ENCODE assay signal across 8 cellular contexts in the genomic region with DNA sequence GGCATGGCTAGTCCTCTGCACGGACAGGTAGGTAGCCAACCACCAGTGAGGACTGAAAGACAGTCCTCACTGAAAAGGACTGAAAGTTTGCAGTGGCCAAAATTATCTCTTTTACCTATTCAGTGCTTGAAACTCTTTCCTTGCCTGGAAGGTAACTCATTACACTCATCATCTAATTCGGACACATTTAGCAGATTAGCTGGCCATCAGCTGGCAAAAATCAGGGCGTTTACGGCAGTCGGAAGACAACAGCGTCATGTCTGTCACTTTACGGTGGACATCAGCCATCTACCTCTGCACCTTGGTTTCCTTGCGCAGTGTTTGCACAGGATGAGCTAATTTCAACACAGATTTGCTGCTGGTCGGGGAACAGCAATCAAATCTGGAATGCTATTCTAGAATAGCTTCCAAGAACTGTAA. TPM values are rescaled to one million over a fixed set of nuclear protein-coding genes. Genes with fewer than 3 reads are reported as not detected.
A peak's percentile ranks its signal among the peaks of the same experiment; 100 is the strongest.
DNase-seq lines count a peak whose midpoint lies in the region; ATAC-seq, FAIRE-seq and TF ChIP-seq lines count a peak whose summit lies in the region.

No MANE protein-coding gene starts in this region.

- peak overlapping the region; percentile 96 for H3K27ac Mint-ChIP-seq in activated T-cell treated with anti-CD3 and anti-CD28 coated beads, Interleukin-2, amount 50 U/mL, for 72 hours

- H3K4me1 Mint-ChIP-seq in activated T-cell treated with anti-CD3 and anti-CD28 coated beads, Interleukin-2, amount 50 U/mL, for 72 hours (ENCODE audit: low read depth), result peaks cover 65% of the 10 kb centered on the region

- H3K36me3 Mint-ChIP-seq in activated T-cell treated with anti-CD3 and anti-CD28 coated beads, Interleukin-2, amount 50 U/mL, for 72 hours (ENCODE audit: insufficient read depth in 2 of 2), result peaks cover 5 to 7% of the 10 kb centered on the region in 2 donors

- H3K9me3 Mint-ChIP-seq in activated T-cell treated with anti-CD3 and anti-CD28 coated beads, Interleukin-2, amount 50 U/mL, for 72 hours, result no peaks in the 10 kb centered on the region

- peak overlapping the region; percentile 94 to 98 for H3K4me3 Mint-ChIP-seq in activated T-cell treated with anti-CD3 and anti-CD28 coated beads, Interleukin-2, amount 50 U/mL, for 72 hours

- FAIRE-seq in GM18507 (lab: Jason Lieb, UNC), result peak; percentile 51

- H3K4me3 ChIP-seq in foreskin fibroblast (ENCODE audit: low read depth in 1 of 2, low read length in 2 of 2), result peak overlapping the region; percentile 68 to 85

- peak; percentile 44 for DNase-seq in AG20443 (ENCODE audit: low spot score)
- peak; percentile 15 for DNase-seq in GM18507 (ENCODE audit: extremely low spot score, insufficient read length, low read depth)
- peak; percentile 12 for DNase-seq in NCI-H2171 (lab: John Stamatoyannopoulos, UW)
- DNase-seq in activated T-cell treated with anti-CD3 and anti-CD28 coated beads, Interleukin-2, amount 50 U/mL, for 72 hours, result peak; percentile 40 to 51
- peak in 1 of 2 donors; percentile 61 for DNase-seq in foreskin fibroblast
- DNase-seq in occipital lobe (lab: John Stamatoyannopoulos, UW), result peak; percentile 45
- no peak for DNase-seq in putamen (ENCODE audit: low spot score)

- TF ChIP-seq CTCF in foreskin fibroblast (IDR thresholded peaks at IDR 0.05; ENCODE audit: low read depth, low read length), result no peak

- peak; percentile 39 for ATAC-seq in HG02938 (IDR thresholded peaks at IDR 0.05; ENCODE audit: unreplicated experiment)
- peak; percentile 35 to 42 for ATAC-seq in activated T-cell treated with anti-CD3 and anti-CD28 coated beads, Interleukin-2, amount 50 U/mL, for 72 hours (replicated peaks in 1 of 2)

- peaks cover 11% of the 10 kb centered on the region for H3K27me3 Mint-ChIP-seq in activated T-cell treated with anti-CD3 and anti-CD28 coated beads, Interleukin-2, amount 50 U/mL, for 72 hours (ENCODE audit: low read depth)

RNA-seq across cellular contexts. Expression of a gene that starts 0.7 kb away (rescaled TPM):
- total RNA-seq in activated T-cell treated with anti-CD3 and anti-CD28 coated beads, Interleukin-2, amount 50 U/mL, for 72 hours, result 100 to 1,000 TPM; 108 to 123 TPM
- 34.3 TPM for total RNA-seq in occipital lobe

RNA-seq across cellular contexts. Expression of a gene that starts 20.2 kb away (rescaled TPM):
- 1 to 10 TPM; 3.5 to 3.8 TPM for total RNA-seq in activated T-cell treated with anti-CD3 and anti-CD28 coated beads, Interleukin-2, amount 50 U/mL, for 72 hours
- total RNA-seq in occipital lobe, result 3.7 TPM

RNA-seq across cellular contexts. Expression of a gene that starts 54.5 kb away (rescaled TPM):
- 1 to 10 TPM in 1 of 2 donors, under 1 TPM in 1; 0.95 to 1.1 TPM for total RNA-seq in activated T-cell treated with anti-CD3 and anti-CD28 coated beads, Interleukin-2, amount 50 U/mL, for 72 hours
- total RNA-seq in occipital lobe, result 0.62 TPM
